ENCODE assay signal across 8 cellular contexts in the genomic region with DNA sequence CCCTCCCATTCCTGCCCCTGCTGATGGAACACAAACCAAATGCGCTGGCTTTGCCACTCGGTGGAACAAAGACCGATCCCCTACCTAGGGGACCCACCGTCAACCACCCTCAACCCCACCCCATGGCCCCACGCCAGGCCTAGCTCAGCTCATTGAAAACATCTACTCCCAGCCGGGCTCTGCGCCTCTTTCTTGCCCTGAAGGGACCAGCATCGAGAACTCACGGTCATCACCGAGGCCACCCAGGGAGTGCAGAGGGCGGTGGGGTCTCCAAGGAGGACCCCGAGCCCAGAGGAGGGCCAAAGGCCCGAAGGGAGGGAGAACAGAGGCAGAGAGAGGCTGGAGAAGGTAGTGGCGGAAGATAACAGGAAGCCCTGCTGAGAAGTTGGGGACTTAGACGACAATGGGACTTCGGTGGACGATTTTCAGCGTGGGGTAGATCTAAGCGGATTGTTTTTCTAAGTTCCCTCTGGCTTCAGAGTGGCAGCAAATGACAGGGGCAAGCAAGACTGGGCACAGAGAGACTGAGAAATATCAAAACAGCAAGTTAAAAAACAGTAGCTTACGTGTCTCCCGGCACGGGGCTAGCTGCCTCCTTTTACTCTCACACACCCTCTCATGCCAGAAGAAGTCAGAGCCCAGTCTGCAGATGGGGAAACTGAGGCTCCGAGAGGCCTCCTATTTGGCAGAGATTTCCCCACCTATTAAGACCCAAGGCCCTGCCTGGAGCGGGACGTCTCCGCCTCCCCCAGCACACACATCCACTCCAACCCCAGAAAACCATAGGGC. TPM values are rescaled to one million over a fixed set of nuclear protein-coding genes. Genes with fewer than 3 reads are reported as not detected.
DNase-seq lines count a peak whose midpoint lies in the region; ATAC-seq and TF ChIP-seq lines count a peak whose summit lies in the region.

No MANE protein-coding gene starts in this region.

- peaks cover 27% of the 10 kb centered on the region for H3K36me3 ChIP-seq in MG63
- no peaks in the 10 kb centered on the region for H3K36me3 ChIP-seq in sigmoid colon

- 3% methylated on average over 26 of the region's 26 CpGs for WGBS in right cardiac atrium
- 1% methylated on average over 26 of the region's 26 CpGs for WGBS in sigmoid colon, 2 donors

- H3K27ac ChIP-seq in right cardiac atrium (ENCODE audit: low read length) (peak overlapping the region; percentile 64), sigmoid colon (peak overlapping the region; percentile 74 to 89 (median 84))

- H3K27me3 ChIP-seq in MG63 (no peaks in the 10 kb centered on the region), right cardiac atrium (ENCODE audit: control insufficient read depth, insufficient read depth) (no peaks in the 10 kb centered on the region), sigmoid colon (peaks cover 0 to 15% (median 0%) of the 10 kb centered on the region in 3 donors)

- POLR2A ChIA-PET in activated naive CD8-positive, alpha-beta T cell treated with anti-CD3 and anti-CD28 coated beads, Interleukin-2, amount 10 ng/mL, durations not matched to agents 7 days and 5 days (lab: Charles Lee), result interaction anchor here (1.3 to 3.5 kb wide), 16 partner anchors 9 to 236 kb away, joined by 4 to 44 read pairs (median 9); a partner anchor contains a TSS

- no peaks in the 10 kb centered on the region for H3K27me3 Mint-ChIP-seq in activated naive CD8-positive, alpha-beta T cell treated with anti-CD3 and anti-CD28 coated beads, Interleukin-2, amount 10 ng/mL, durations not matched to agents 7 days and 5 days

- ATAC-seq in activated naive CD8-positive, alpha-beta T cell treated with anti-CD3 and anti-CD28 coated beads, Interleukin-2, amount 10 ng/mL, durations not matched to agents 7 days and 5 days (ENCODE audit: low read depth), result no peak
- ATAC-seq in right cardiac atrium, result no peak
- ATAC-seq in HG03159 (IDR thresholded peaks at IDR 0.05; ENCODE audit: unreplicated experiment), result no peak

- TF ChIP-seq POLR2A in sigmoid colon (IDR thresholded peaks at IDR 0.05), result no peak

- H3K27ac Mint-ChIP-seq in activated naive CD8-positive, alpha-beta T cell treated with anti-CD3 and anti-CD28 coated beads, Interleukin-2, amount 10 ng/mL, durations not matched to agents 7 days and 5 days, result peak overlapping the region; percentile 97

- peaks cover 24% of the 10 kb centered on the region for H3K4me1 ChIP-seq in right cardiac atrium (ENCODE audit: control insufficient read depth, insufficient read depth, low read length)
- peaks cover 0 to 59% (median 49%) of the 10 kb centered on the region in 4 donors for H3K4me1 ChIP-seq in sigmoid colon

- peak overlapping the region; percentile 100 for H3K4me3 ChIP-seq in MG63
- H3K4me3 ChIP-seq in right cardiac atrium (ENCODE audit: low read length), result peak overlapping the region; percentile 93
- H3K4me3 ChIP-seq in sigmoid colon, result peak overlapping the region; percentile 52 to 82 (median 66)

- TF ChIP-seq CTCF in sigmoid colon (IDR thresholded peaks at IDR 0.05), result no peak

- DNase-seq in GM03348 (ENCODE audit: low spot score), result peak; percentile 53
- peak; percentile 36 for DNase-seq in MG63
- DNase-seq in activated naive CD8-positive, alpha-beta T cell treated with anti-CD3 and anti-CD28 coated beads, Interleukin-2, amount 10 ng/mL, durations not matched to agents 7 days and 5 days, result peak; percentile 54
- DNase-seq in right cardiac atrium, result peak; percentile 64 to 85 (median 81)
- DNase-seq in sigmoid colon, result peak; percentile 80
- no peak for DNase-seq in NCI-H2227 treated with DMSO at 0.1 percent for 48 hours (lab: John Stamatoyannopoulos, UW)
- no peak for DNase-seq in DMS153 treated with DMSO at 0.1 percent for 48 hours (lab: John Stamatoyannopoulos, UW; ENCODE audit: unreplicated experiment)

- H3K9me3 Mint-ChIP-seq in activated naive CD8-positive, alpha-beta T cell treated with anti-CD3 and anti-CD28 coated beads, Interleukin-2, amount 10 ng/mL, durations not matched to agents 7 days and 5 days, result no peaks in the 10 kb centered on the region

- intact Hi-C loops in right cardiac atrium (cut with DNase I), result loop anchor here in 1 of 4 donors (10.0 kb wide), 1 partner anchor 73 kb away; a partner anchor contains a TSS
- intact Hi-C loops in sigmoid colon (cut with DNase I), result loop anchor here (5.0 kb wide), 2 partner anchors 70 to 195 kb away; a partner anchor contains a TSS

- H3K4me3 Mint-ChIP-seq in activated naive CD8-positive, alpha-beta T cell treated with anti-CD3 and anti-CD28 coated beads, Interleukin-2, amount 10 ng/mL, durations not matched to agents 7 days and 5 days, result peak overlapping the region; percentile 93

- peaks cover 42% of the 10 kb centered on the region for H3K4me1 Mint-ChIP-seq in activated naive CD8-positive, alpha-beta T cell treated with anti-CD3 and anti-CD28 coated beads, Interleukin-2, amount 10 ng/mL, durations not matched to agents 7 days and 5 days

- TF ChIP-seq EP300 in sigmoid colon (IDR thresholded peaks at IDR 0.05), result no peak

- H3K9me3 ChIP-seq in MG63, result no peaks in the 10 kb centered on the region
- no peaks in the 10 kb centered on the region for H3K9me3 ChIP-seq in right cardiac atrium (ENCODE audit: control insufficient read depth, low read length)
- no peaks in the 10 kb centered on the region for H3K9me3 ChIP-seq in sigmoid colon

- H3K36me3 Mint-ChIP-seq in activated naive CD8-positive, alpha-beta T cell treated with anti-CD3 and anti-CD28 coated beads, Interleukin-2, amount 10 ng/mL, durations not matched to agents 7 days and 5 days, result peaks cover 17% of the 10 kb centered on the region

RNA-seq across cellular contexts. Expression of a gene that starts 1.1 kb away (rescaled TPM):
- 120 and 208 TPM in 2 replicates for total RNA-seq in MG63 (2014; rRNA removed; shearing (Covaris generic); ENCODE audit: low replicate concordance)
- 100 to 1,000 TPM; 157 to 173 TPM for total RNA-seq in activated naive CD8-positive, alpha-beta T cell treated with anti-CD3 and anti-CD28 coated beads, Interleukin-2, amount 10 ng/mL, durations not matched to agents 7 days and 5 days
- total RNA-seq in right cardiac atrium (10 to 100 TPM; 28.6 to 37.2 (median 35.0) TPM), sigmoid colon (10 to 100 TPM; 32.1 to 79.5 (median 52.8) TPM)
- polyA plus RNA-seq in right cardiac atrium (75.0 TPM), sigmoid colon (100 to 1,000 TPM; 121 to 154 (median 134) TPM)

RNA-seq across cellular contexts. Expression of a gene that starts 14.5 kb away (rescaled TPM):
- not detected in 2 replicates for total RNA-seq in MG63 (2014; rRNA removed; shearing (Covaris generic); ENCODE audit: low replicate concordance)
- total RNA-seq in activated naive CD8-positive, alpha-beta T cell treated with anti-CD3 and anti-CD28 coated beads, Interleukin-2, amount 10 ng/mL, durations not matched to agents 7 days and 5 days, result not detected
- total RNA-seq in right cardiac atrium (not detected), sigmoid colon (not detected)
- polyA plus RNA-seq in right cardiac atrium (not detected), sigmoid colon (not detected)

Comparison
In these comparisons a context has a peak if more than half of its experiments do, and no peak if none do; other contexts are left out.
1. DNase-seq: peak in GM03348 (single experiment), MG63 (single experiment), activated naive CD8-positive, alpha-beta T cell treated with anti-CD3 and anti-CD28 coated beads, Interleukin-2, amount 10 ng/mL, durations not matched to agents 7 days and 5 days (single experiment), right cardiac atrium (3 of 3) and sigmoid colon (single experiment); none in NCI-H2227 treated with DMSO at 0.1 percent for 48 hours (single experiment) and DMS153 treated with DMSO at 0.1 percent for 48 hours (single experiment).
2. Peak in every context shown above with its lines, with median percentiles within 50 percentile points of each other: H3K4me3 ChIP-seq.